Comparison of ENCODE assay signal across 1 cellular context in the genomic region with DNA sequence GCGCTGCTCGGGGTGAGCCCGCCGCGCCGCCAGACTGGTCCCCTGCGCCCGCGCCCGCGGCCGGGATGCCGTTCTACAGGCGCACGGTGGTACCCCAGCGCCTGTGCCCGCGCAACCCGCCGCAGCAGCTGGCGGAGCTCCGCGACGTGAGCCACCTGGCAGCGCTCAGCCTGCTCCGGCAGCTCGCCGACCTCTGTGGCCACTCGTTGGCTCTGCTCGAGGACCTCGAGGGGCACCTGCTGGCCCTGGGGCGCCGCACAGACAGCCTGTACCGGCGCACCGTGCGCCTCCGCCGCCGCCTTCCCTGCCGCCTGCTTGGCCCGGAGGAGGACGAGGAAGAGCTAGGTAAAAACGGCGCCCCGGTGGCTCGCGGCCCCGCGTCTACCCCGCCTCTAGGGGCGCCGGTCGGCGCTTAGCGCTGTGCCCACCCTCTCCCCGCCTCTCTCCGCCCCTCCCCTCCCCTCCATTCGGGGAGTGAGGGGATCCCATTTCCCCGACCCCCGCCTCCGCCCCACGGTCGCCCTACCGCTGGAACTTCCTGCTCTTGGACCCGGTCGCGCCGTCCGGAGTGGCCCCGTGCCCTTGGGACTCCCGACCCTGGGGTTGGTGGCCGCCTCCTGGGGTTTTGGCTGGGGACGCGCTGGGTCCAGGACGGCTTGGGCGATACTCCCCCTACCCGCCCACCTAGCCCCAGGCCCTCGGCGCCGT.
TF ChIP-seq lines count a peak whose summit lies in the region.

No MANE protein-coding gene starts in this region.

TF ChIP-seq in HEK293, 187 proteins besides CTCF, POLR2A, EP300 and RAD21 (continued from another document):
- TF ChIP-seq, protein P1, sequence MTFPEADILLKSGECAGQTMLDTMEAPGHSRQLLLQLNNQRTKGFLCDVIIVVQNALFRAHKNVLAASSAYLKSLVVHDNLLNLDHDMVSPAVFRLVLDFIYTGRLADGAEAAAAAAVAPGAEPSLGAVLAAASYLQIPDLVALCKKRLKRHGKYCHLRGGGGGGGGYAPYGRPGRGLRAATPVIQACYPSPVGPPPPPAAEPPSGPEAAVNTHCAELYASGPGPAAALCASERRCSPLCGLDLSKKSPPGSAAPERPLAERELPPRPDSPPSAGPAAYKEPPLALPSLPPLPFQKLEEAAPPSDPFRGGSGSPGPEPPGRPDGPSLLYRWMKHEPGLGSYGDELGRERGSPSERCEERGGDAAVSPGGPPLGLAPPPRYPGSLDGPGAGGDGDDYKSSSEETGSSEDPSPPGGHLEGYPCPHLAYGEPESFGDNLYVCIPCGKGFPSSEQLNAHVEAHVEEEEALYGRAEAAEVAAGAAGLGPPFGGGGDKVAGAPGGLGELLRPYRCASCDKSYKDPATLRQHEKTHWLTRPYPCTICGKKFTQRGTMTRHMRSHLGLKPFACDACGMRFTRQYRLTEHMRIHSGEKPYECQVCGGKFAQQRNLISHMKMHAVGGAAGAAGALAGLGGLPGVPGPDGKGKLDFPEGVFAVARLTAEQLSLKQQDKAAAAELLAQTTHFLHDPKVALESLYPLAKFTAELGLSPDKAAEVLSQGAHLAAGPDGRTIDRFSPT (tag by site-specific recombination; IDR thresholded peaks at IDR 0.05), result 0 out of 2 replicates have a peak, but pooled peaks have one; percentile 45
- no peak for TF ChIP-seq ZSCAN4 (tag by site-specific recombination; IDR thresholded peaks at IDR 0.05)
- TF ChIP-seq, protein P2, sequence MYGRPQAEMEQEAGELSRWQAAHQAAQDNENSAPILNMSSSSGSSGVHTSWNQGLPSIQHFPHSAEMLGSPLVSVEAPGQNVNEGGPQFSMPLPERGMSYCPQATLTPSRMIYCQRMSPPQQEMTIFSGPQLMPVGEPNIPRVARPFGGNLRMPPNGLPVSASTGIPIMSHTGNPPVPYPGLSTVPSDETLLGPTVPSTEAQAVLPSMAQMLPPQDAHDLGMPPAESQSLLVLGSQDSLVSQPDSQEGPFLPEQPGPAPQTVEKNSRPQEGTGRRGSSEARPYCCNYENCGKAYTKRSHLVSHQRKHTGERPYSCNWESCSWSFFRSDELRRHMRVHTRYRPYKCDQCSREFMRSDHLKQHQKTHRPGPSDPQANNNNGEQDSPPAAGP (tag by site-specific recombination; IDR thresholded peaks at IDR 0.05), result 0 out of 2 replicates have a peak, but pooled peaks have one; percentile 19
- TF ChIP-seq GFI1B (tag by site-specific recombination; IDR thresholded peaks at IDR 0.05), result no peak
- peak; percentile 29; the same call in 1 of the 2 replicates for TF ChIP-seq KLF1 (tag by site-specific recombination; IDR thresholded peaks at IDR 0.05)
- no peak for TF ChIP-seq ZNF596 (tag by site-specific recombination; IDR thresholded peaks at IDR 0.05)
- 0 out of 2 replicates have a peak, but pooled peaks have one; percentile 38 for TF ChIP-seq ZBTB10 (tag by site-specific recombination; IDR thresholded peaks at IDR 0.05)
- no peak for TF ChIP-seq ZNF561 (tag by site-specific recombination; IDR thresholded peaks at IDR 0.05; ENCODE audit: borderline replicate concordance)
- no peak for TF ChIP-seq ZNF830 (tag by site-specific recombination; IDR thresholded peaks at IDR 0.05; ENCODE audit: low read depth)
- TF ChIP-seq ZNF513 (tag by site-specific recombination; IDR thresholded peaks at IDR 0.05), result 0 out of 2 replicates have a peak, but pooled peaks have one; percentile 14
- TF ChIP-seq ZNF433 (tag by site-specific recombination; IDR thresholded peaks at IDR 0.05; ENCODE audit: low read depth), result no peak
- TF ChIP-seq ZNF398 (tag by site-specific recombination; IDR thresholded peaks at IDR 0.05), result peak; percentile 71
- TF ChIP-seq, protein P3, sequence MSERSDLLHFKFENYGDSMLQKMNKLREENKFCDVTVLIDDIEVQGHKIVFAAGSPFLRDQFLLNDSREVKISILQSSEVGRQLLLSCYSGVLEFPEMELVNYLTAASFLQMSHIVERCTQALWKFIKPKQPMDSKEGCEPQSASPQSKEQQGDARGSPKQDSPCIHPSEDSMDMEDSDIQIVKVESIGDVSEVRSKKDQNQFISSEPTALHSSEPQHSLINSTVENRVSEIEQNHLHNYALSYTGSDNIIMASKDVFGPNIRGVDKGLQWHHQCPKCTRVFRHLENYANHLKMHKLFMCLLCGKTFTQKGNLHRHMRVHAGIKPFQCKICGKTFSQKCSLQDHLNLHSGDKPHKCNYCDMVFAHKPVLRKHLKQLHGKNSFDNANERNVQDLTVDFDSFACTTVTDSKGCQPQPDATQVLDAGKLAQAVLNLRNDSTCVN (tag by site-specific recombination; optimal IDR thresholded peaks at IDR 0.05), result peak; percentile 84
- TF ChIP-seq KLF9 (tag by site-specific recombination; IDR thresholded peaks at IDR 0.05; ENCODE audit: low read depth), result peak; percentile 37; the same call in 1 of the 2 replicates
- no peak for TF ChIP-seq ZNF660 (tag by site-specific recombination; IDR thresholded peaks at IDR 0.05)
- peak; percentile 52; the same call in 1 of the 2 replicates for TF ChIP-seq ZNF777 (tag by site-specific recombination; IDR thresholded peaks at IDR 0.05; ENCODE audit: borderline replicate concordance)
- TF ChIP-seq ZFP37 (tag by site-specific recombination; IDR thresholded peaks at IDR 0.05), result no peak
- TF ChIP-seq, protein P4, sequence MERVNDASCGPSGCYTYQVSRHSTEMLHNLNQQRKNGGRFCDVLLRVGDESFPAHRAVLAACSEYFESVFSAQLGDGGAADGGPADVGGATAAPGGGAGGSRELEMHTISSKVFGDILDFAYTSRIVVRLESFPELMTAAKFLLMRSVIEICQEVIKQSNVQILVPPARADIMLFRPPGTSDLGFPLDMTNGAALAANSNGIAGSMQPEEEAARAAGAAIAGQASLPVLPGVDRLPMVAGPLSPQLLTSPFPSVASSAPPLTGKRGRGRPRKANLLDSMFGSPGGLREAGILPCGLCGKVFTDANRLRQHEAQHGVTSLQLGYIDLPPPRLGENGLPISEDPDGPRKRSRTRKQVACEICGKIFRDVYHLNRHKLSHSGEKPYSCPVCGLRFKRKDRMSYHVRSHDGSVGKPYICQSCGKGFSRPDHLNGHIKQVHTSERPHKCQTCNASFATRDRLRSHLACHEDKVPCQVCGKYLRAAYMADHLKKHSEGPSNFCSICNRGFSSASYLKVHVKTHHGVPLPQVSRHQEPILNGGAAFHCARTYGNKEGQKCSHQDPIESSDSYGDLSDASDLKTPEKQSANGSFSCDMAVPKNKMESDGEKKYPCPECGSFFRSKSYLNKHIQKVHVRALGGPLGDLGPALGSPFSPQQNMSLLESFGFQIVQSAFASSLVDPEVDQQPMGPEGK (tag by site-specific recombination; IDR thresholded peaks at IDR 0.05), result peak; percentile 87
- no peak for TF ChIP-seq ZSCAN30 (tag by site-specific recombination; IDR thresholded peaks at IDR 0.05)
- no peak for TF ChIP-seq ZNF501 (tag by site-specific recombination; IDR thresholded peaks at IDR 0.05)
- TF ChIP-seq GLIS2 (tag by site-specific recombination; IDR thresholded peaks at IDR 0.05), result peak; percentile 79
- no peak for TF ChIP-seq ZNF19 (tag by site-specific recombination; IDR thresholded peaks at IDR 0.05; ENCODE audit: low read depth)
- no peak for TF ChIP-seq ZNF2 (tag by site-specific recombination; IDR thresholded peaks at IDR 0.05)
- TF ChIP-seq ZFHX2 (tag by site-specific recombination; conservative IDR thresholded peaks at IDR 0.05), result peak; percentile 68
- no peak for TF ChIP-seq REST (tag by site-specific recombination; IDR thresholded peaks at IDR 0.05)
- TF ChIP-seq SP2 (tag by site-specific recombination; IDR thresholded peaks at IDR 0.05), result peak; percentile 81
- TF ChIP-seq, protein P5, sequence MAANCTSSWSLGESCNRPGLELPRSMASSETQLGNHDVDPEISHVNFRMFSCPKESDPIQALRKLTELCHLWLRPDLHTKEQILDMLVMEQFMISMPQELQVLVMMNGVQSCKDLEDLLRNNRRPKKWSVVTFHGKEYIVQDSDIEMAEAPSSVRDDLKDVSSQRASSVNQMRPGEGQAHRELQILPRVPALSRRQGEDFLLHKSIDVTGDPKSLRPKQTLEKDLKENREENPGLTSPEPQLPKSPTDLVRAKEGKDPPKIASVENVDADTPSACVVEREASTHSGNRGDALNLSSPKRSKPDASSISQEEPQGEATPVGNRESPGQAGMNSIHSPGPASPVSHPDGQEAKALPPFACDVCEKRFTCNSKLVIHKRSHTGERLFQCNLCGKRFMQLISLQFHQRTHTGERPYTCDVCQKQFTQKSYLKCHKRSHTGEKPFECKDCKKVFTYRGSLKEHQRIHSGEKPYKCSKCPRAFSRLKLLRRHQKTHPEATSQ (tag by site-specific recombination; IDR thresholded peaks at IDR 0.05), result 0 out of 2 replicates have a peak, but pooled peaks have one; percentile 7
- peak; percentile 77 for TF ChIP-seq ZBTB8A (tag by site-specific recombination; IDR thresholded peaks at IDR 0.05)
- no peak for TF ChIP-seq ZBTB1 (tag by site-specific recombination; IDR thresholded peaks at IDR 0.05)
- TF ChIP-seq WT1 (tag by site-specific recombination; IDR thresholded peaks at IDR 0.05), result peak; percentile 37
- TF ChIP-seq ZNF248 (tag by site-specific recombination; IDR thresholded peaks at IDR 0.05), result no peak
